Comparison of ENCODE assay signal across 35 cellular contexts in genomic region chrX:146259207-146259606, GRCh38.
"Had no signal": no experiment of that assay in that cellular context is flagged by ENCODE, and none has a peak within 500 bp of the region (broad histone marks: within the 10 kb centered on the region; RNA-seq: fewer than 3 reads in every experiment).

No MANE protein-coding gene starts in this region.

- H3K36me3 ChIP-seq: MG63 had no signal

- H3K27me3 ChIP-seq: MG63 had no signal

- DNase-seq: Karpas-422, Kasumi-1, MG63, MM.1S, MV-4-11, NCI-H1048, NCI-H1092, NCI-H1092 treated with DMSO at 0.1 percent for 48 hours, NCI-H1105, NCI-H1105 treated with DMSO at 0.1 percent for 48 hours, NCI-H1417, NCI-H1417 treated with DMSO at 0.1 percent for 48 hours, NCI-H1436, NCI-H1436 treated with DMSO at 0.1 percent for 48 hours, NCI-H146, NCI-H1694, NCI-H1694 treated with DMSO at 0.1 percent for 48 hours, NCI-H187, NCI-H187 treated with DMSO at 0.1 percent for 48 hours, NCI-H1930, NCI-H2029, NCI-H2029 treated with DMSO at 0.1 percent for 48 hours, NCI-H2081, NCI-H2081 treated with DMSO at 0.1 percent for 48 hours, NCI-H2107, NCI-H2171, NCI-H2171 treated with DMSO at 0.1 percent for 48 hours, NCI-H2227 treated with DMSO at 0.1 percent for 48 hours, NCI-H226, NCI-H345, NCI-H446, NCI-H446 treated with DMSO at 0.1 percent for 48 hours, NCI-H510A, NCI-H510A treated with DMSO at 0.1 percent for 48 hours, NCI-H524 had no signal

- H3K9me3 ChIP-seq: MG63 had no signal

- H3K4me3 ChIP-seq: MG63 had no signal
